ENCODE assay signal across 8 cellular contexts in the genomic region with DNA sequence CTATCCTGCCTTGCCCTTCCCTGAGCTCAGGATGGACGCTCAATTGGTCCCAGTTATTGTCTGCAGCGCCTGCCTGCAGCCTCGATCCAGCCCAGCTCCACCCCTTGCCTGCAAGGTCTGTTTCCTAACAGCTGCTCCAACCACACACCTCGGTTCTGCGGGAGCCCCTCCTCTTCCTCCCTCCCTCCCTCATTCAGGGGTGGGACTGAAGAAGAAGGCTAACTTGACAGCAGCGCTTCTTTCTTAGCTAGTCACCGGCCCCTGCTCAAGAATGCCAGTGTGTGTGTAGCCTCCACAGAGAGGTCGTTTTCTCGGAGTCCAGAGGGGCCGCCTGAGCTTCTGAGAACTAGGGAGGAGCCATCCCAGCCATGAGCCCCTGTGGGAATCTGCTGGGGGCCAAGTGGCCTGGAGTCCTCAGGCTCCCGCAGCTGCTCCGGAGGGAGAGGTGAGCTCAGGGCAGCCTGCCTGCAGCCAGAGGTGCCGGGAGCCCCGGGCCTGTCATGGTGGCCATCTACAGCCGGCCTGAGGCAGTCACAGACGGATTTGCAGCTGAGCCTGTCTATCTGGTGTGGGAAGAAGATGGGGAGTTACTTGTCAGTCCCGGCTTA. TPM values are rescaled to one million over a fixed set of nuclear protein-coding genes. Genes with fewer than 3 reads are reported as not detected.
A peak's percentile ranks its signal among the peaks of the same experiment; 100 is the strongest.
DNase-seq lines count a peak whose midpoint lies in the region; ATAC-seq and TF ChIP-seq lines count a peak whose summit lies in the region.

No MANE protein-coding gene starts in this region.

- peaks cover 22% of the 10 kb centered on the region for H3K4me1 Mint-ChIP-seq in activated naive CD8-positive, alpha-beta T cell (ENCODE audit: low read depth)

- TF ChIP-seq EP300 in SK-N-SH (IDR thresholded peaks at IDR 0.05; ENCODE audit: borderline replicate concordance in 1 of 2, low read depth in 1 of 2, low read length in 1 of 2) = no peak

- no peak for TF ChIP-seq CTCF in SK-N-SH (IDR thresholded peaks at IDR 0.05)

- POLR2A ChIA-PET in SK-N-SH (lab: Yijun Ruan, JAX) = interaction anchor here (0.6 to 1.3 kb wide), 6 partner anchors 21 to 99 kb away, joined by 3 to 6 read pairs (median 3); a partner anchor contains a TSS

- peaks cover 79% of the 10 kb centered on the region for H3K79me2 ChIP-seq in SK-N-SH (ENCODE audit: insufficient read depth)

- H3K9me3 Mint-ChIP-seq in activated naive CD8-positive, alpha-beta T cell (ENCODE audit: low read depth) = no peaks in the 10 kb centered on the region

- H3K4me1 ChIP-seq in SK-N-SH (ENCODE audit: control insufficient read depth in 1 of 2, insufficient read depth in 2 of 2, low read depth in 1 of 2, low read length in 1 of 2) = peaks cover 15 to 63% of the 10 kb centered on the region in 2 experiments
- H3K4me1 ChIP-seq in subcutaneous abdominal adipose tissue (ENCODE audit: control insufficient read depth in 5 of 5, insufficient read depth in 5 of 5, low read length in 5 of 5) = peaks cover 1 to 35% (median 32%) of the 10 kb centered on the region in 5 donors

- peak overlapping the region; percentile 61 to 88 for H3K27ac ChIP-seq in SK-N-SH (ENCODE audit: low read depth in 2 of 2, low read length in 1 of 2)
- peak overlapping the region; percentile 37 for H3K27ac ChIP-seq in subcutaneous abdominal adipose tissue (ENCODE audit: low read depth, low read length)

- H3K27me3 Mint-ChIP-seq in activated naive CD8-positive, alpha-beta T cell = no peaks in the 10 kb centered on the region

- CTCF ChIA-PET in SK-N-SH (lab: Yijun Ruan, JAX) = interaction anchor here (1.1 to 8.1 kb wide), 3 partner anchors 22 to 70 kb away, joined by 3 to 85 read pairs (median 50); a partner anchor contains a TSS

- peak overlapping the region; percentile 79 for H3K4me3 Mint-ChIP-seq in activated naive CD8-positive, alpha-beta T cell

- no peak for ATAC-seq in HG02571 (IDR thresholded peaks at IDR 0.05; ENCODE audit: unreplicated experiment)
- no peak for ATAC-seq in HG03469 (IDR thresholded peaks at IDR 0.05; ENCODE audit: unreplicated experiment)

- no peaks in the 10 kb centered on the region for H3K9me3 ChIP-seq in SK-N-SH
- no peaks in the 10 kb centered on the region for H3K9me3 ChIP-seq in subcutaneous abdominal adipose tissue (ENCODE audit: control insufficient read depth in 5 of 5, low read length in 5 of 5)

- H3K36me3 Mint-ChIP-seq in activated naive CD8-positive, alpha-beta T cell = no peaks in the 10 kb centered on the region

- peak overlapping the region; percentile 72 for H3K9ac ChIP-seq in SK-N-SH
- peak overlapping the region; percentile 33 to 73 (median 53) for H3K9ac ChIP-seq in subcutaneous abdominal adipose tissue (ENCODE audit: low read length in 5 of 5)

- WGBS in SK-N-SH (ENCODE audit: low lambda C conversion rate) = 9% methylated on average over 11 of the region's 17 CpGs

- H3K27me3 ChIP-seq in SK-N-SH (ENCODE audit: insufficient read depth) (no peaks in the 10 kb centered on the region), subcutaneous abdominal adipose tissue (ENCODE audit: control insufficient read depth in 5 of 5, insufficient read depth in 4 of 5, low read length in 5 of 5) (no peaks in the 10 kb centered on the region)

- peak overlapping the region; percentile 50; the same call in 1 of the 2 replicates for H2AFZ ChIP-seq in SK-N-SH (ENCODE audit: low read depth)

- H3K9me2 ChIP-seq in SK-N-SH = no peaks in the 10 kb centered on the region

- no peak for TF ChIP-seq RAD21 in SK-N-SH (IDR thresholded peaks at IDR 0.05; ENCODE audit: low read length)

- peaks cover 4% of the 10 kb centered on the region; the same call in 1 of the 2 replicates for H4K20me1 ChIP-seq in SK-N-SH (ENCODE audit: insufficient read depth)

- H3F3A ChIP-seq in SK-N-SH (replicated peaks; ENCODE audit: insufficient read depth) = peaks cover 28% of the 10 kb centered on the region

- peak overlapping the region; percentile 73 to 80 for H3K4me3 ChIP-seq in SK-N-SH (ENCODE audit: low read depth in 2 of 2, low read length in 1 of 2)
- peak overlapping the region; percentile 53 to 72 (median 60) for H3K4me3 ChIP-seq in subcutaneous abdominal adipose tissue (ENCODE audit: low read depth in 1 of 5, low read length in 5 of 5)

- DNase-seq in H4 (ENCODE audit: low spot score) (peak; percentile 8), SK-N-SH (peak; percentile 85), germinal center (ENCODE audit: low spot score) (peak; percentile 40), nucleus accumbens (lab: John Stamatoyannopoulos, UW) (peak in 48 of 56 donors; percentile 6 to 89 (median 55))

- H3K27ac Mint-ChIP-seq in activated naive CD8-positive, alpha-beta T cell = peak overlapping the region; percentile 4

- peak overlapping the region; percentile 95 for H3K4me2 ChIP-seq in SK-N-SH

- peaks cover 2 to 3% of the 10 kb centered on the region in 2 experiments for H3K36me3 ChIP-seq in SK-N-SH (replicated peaks in 1 of 2; ENCODE audit: control insufficient read depth in 1 of 2, insufficient read depth in 2 of 2, low read length in 1 of 2)
- no peaks in the 10 kb centered on the region for H3K36me3 ChIP-seq in subcutaneous abdominal adipose tissue (ENCODE audit: control insufficient read depth in 5 of 5, insufficient read depth in 5 of 5, low read length in 5 of 5)

TF ChIP-seq in SK-N-SH, 30 proteins besides CTCF, POLR2A, EP300 and RAD21:
- TF ChIP-seq JUND (IDR thresholded peaks at IDR 0.05) (no peak), NFIC (IDR thresholded peaks at IDR 0.05; ENCODE audit: borderline replicate concordance) (no peak), SMC3 (IDR thresholded peaks at IDR 0.05; ENCODE audit: low read depth, low read length) (peak; percentile 4; the same call in 1 of the 2 replicates), RFX5 (IDR thresholded peaks at IDR 0.05; ENCODE audit: low read length) (no peak), POLR2AphosphoS5 (IDR thresholded peaks at IDR 0.05; ENCODE audit: low read depth, low read length) (peak; percentile 82; the same call in 1 of the 2 replicates), GABPA (IDR thresholded peaks at IDR 0.05; ENCODE audit: low read depth) (peak; percentile 67), MEF2A (IDR thresholded peaks at IDR 0.05; ENCODE audit: borderline replicate concordance, low read depth) (no peak), GATA2 (CRISPR knock-in tag; IDR thresholded peaks at IDR 0.05) (no peak), TAF1 (IDR thresholded peaks at IDR 0.05; ENCODE audit: borderline replicate concordance, low read depth, low read length) (peak; percentile 77), CHD2 (IDR thresholded peaks at IDR 0.05; ENCODE audit: low read length, partially characterized antibody) (no peak), NRF1 (IDR thresholded peaks at IDR 0.05; ENCODE audit: low read depth, low read length) (no peak), RCOR1 (IDR thresholded peaks at IDR 0.05; ENCODE audit: low read length) (no peak), SIN3A (IDR thresholded peaks at IDR 0.05; ENCODE audit: borderline replicate concordance, low read depth, low read length) (peak; percentile 72; the same call in 1 of the 2 replicates), EZH2phosphoT487 (IDR thresholded peaks at IDR 0.05; ENCODE audit: borderline replicate concordance, low read depth) (no peak), MXI1 (IDR thresholded peaks at IDR 0.05; ENCODE audit: low read depth, low read length) (peak; percentile 83)
- TF ChIP-seq, protein P1, sequence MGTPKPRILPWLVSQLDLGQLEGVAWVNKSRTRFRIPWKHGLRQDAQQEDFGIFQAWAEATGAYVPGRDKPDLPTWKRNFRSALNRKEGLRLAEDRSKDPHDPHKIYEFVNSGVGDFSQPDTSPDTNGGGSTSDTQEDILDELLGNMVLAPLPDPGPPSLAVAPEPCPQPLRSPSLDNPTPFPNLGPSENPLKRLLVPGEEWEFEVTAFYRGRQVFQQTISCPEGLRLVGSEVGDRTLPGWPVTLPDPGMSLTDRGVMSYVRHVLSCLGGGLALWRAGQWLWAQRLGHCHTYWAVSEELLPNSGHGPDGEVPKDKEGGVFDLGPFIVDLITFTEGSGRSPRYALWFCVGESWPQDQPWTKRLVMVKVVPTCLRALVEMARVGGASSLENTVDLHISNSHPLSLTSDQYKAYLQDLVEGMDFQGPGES (IDR thresholded peaks at IDR 0.05; ENCODE audit: low read depth, low read length) = no peak
- TF ChIP-seq, protein P2, sequence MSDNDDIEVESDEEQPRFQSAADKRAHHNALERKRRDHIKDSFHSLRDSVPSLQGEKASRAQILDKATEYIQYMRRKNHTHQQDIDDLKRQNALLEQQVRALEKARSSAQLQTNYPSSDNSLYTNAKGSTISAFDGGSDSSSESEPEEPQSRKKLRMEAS (IDR thresholded peaks at IDR 0.05; ENCODE audit: low read depth) = peak; percentile 48; the same call in 1 of the 2 replicates

RNA-seq across cellular contexts. Expression of a gene that starts 36.1 kb away (rescaled TPM):
- total RNA-seq in H4 (2014; rRNA removed; shearing (Covaris generic)) = 3.8 and 4.9 TPM in 2 replicates
- 9.8 and 10.7 TPM in 2 replicates for polyA plus RNA-seq in SK-N-SH (2012; rRNA removed)
- polyA plus RNA-seq in SK-N-SH (2012; cell fraction: cytosol; rRNA removed) = 8.0 and 8.6 TPM in 2 replicates
- 41.7 and 60.0 TPM in 2 replicates for polyA plus RNA-seq in SK-N-SH (2012; cell fraction: nucleus; rRNA removed)

RNA-seq across cellular contexts. Expression of a gene that starts 44.0 kb away (rescaled TPM):
- 0.62 and 1.6 TPM in 2 replicates for total RNA-seq in H4 (2014; rRNA removed; shearing (Covaris generic))
- polyA plus RNA-seq in SK-N-SH (2012; rRNA removed) = 8.6 and 11.3 TPM in 2 replicates
- 6.6 and 8.7 TPM in 2 replicates for polyA plus RNA-seq in SK-N-SH (2012; cell fraction: cytosol; rRNA removed)
- polyA plus RNA-seq in SK-N-SH (2012; cell fraction: nucleus; rRNA removed) = 9.5 and 13.2 TPM in 2 replicates

Comparison
In these comparisons a context has a peak if more than half of its experiments do, and no peak if none do; other contexts are left out.
1. DNase-seq: peak in every context shown above with its lines; median percentile 85 in SK-N-SH; 55 in nucleus accumbens; 40 in germinal center; 8 in H4.